Comparison of ENCODE assay signal across 8 cellular contexts in the genomic region with DNA sequence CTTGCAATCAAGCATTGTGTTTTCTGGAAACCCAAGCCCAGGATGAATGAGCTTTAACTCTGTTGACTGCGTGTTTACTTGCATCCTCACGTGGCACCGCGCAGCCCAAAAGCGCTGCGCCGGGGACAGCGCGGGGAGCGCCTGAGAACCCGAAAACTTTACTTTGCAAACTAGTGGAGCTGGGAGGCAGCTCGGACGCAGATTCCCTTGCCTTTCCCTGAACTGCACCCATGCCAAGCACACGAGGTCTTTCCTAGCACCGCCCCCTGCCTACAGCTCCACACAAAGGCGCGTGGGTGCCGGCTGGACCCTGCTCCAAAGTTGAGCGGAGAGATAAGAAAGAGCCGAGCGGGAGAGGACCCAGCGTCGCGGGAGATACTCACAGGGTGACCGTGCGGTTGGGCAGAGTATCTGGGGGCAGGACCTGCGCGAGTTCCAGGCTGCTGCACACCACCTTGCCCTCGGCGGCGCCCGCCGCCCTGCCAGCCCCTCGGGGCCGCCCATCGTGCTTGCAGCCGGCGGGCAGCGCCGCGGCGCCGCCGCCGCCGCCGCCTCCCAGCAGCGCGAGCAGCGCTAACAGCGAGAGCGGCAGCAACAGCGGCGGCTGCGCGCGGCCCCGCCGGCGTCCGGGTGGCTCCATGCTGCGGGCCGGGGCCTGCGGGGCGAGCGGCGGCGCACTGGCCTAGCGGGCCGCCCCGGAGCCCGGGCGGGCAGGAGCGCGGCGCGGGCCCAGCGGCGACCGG. TPM values are rescaled to one million over a fixed set of nuclear protein-coding genes. Genes with fewer than 3 reads are reported as not detected.
A peak's percentile ranks its signal among the peaks of the same experiment; 100 is the strongest.
DNase-seq lines count a peak whose midpoint lies in the region; ATAC-seq and TF ChIP-seq lines count a peak whose summit lies in the region.

No MANE protein-coding gene starts in this region.

- DNase-seq in GDM1 (lab: John Stamatoyannopoulos, UW) (peak; percentile 26), NCI-H460 (ENCODE audit: extremely low read depth, low read depth) (peak; percentile 51), foreskin melanocyte (peak; percentile 73), nephron progenitor cell (peak; percentile 70)
- peak; percentile 28 to 46 for DNase-seq in activated T-cell treated with anti-CD3 and anti-CD28 coated beads, Interleukin-2, amount 50 U/mL, for 72 hours

- peak overlapping the region; percentile 69 for H3K4me3 ChIP-seq in thymus (ENCODE audit: low read length)

- no peaks in the 10 kb centered on the region for H3K27me3 ChIP-seq in thymus (ENCODE audit: control insufficient read depth, insufficient read depth)

- peaks cover 4% of the 10 kb centered on the region for H3K4me1 ChIP-seq in thymus (ENCODE audit: control insufficient read depth, insufficient read depth, low read length)

- no peaks in the 10 kb centered on the region for H3K9me3 ChIP-seq in thymus (ENCODE audit: control insufficient read depth)

- H3K27ac ChIP-seq in thymus (ENCODE audit: low read depth), result peak overlapping the region; percentile 43

- peaks cover 26% of the 10 kb centered on the region for H3K4me1 Mint-ChIP-seq in activated T-cell treated with anti-CD3 and anti-CD28 coated beads, Interleukin-2, amount 50 U/mL, for 72 hours (ENCODE audit: low read depth)
- H3K4me1 Mint-ChIP-seq in nephron progenitor cell, result peaks cover 43% of the 10 kb centered on the region

- no peaks in the 10 kb centered on the region for H3K36me3 ChIP-seq in thymus (ENCODE audit: control insufficient read depth, insufficient read depth)

- peaks cover 0 to 3% of the 10 kb centered on the region in 2 donors for H3K36me3 Mint-ChIP-seq in activated T-cell treated with anti-CD3 and anti-CD28 coated beads, Interleukin-2, amount 50 U/mL, for 72 hours (ENCODE audit: insufficient read depth in 2 of 2)
- H3K36me3 Mint-ChIP-seq in nephron progenitor cell (ENCODE audit: low read depth), result peaks cover 27% of the 10 kb centered on the region

- peaks cover 0 to under 1% of the 10 kb centered on the region in 2 donors for H3K9me3 Mint-ChIP-seq in activated T-cell treated with anti-CD3 and anti-CD28 coated beads, Interleukin-2, amount 50 U/mL, for 72 hours
- peaks cover 27% of the 10 kb centered on the region for H3K9me3 Mint-ChIP-seq in nephron progenitor cell

- no peak overlapping the region for H3K27ac Mint-ChIP-seq in activated T-cell treated with anti-CD3 and anti-CD28 coated beads, Interleukin-2, amount 50 U/mL, for 72 hours
- H3K27ac Mint-ChIP-seq in nephron progenitor cell, result peak overlapping the region; percentile 99

- TF ChIP-seq CTCF in nephron progenitor cell (IDR thresholded peaks at IDR 0.05), result no peak

- H3K27me3 Mint-ChIP-seq in activated T-cell treated with anti-CD3 and anti-CD28 coated beads, Interleukin-2, amount 50 U/mL, for 72 hours (ENCODE audit: low read depth), result no peaks in the 10 kb centered on the region
- H3K27me3 Mint-ChIP-seq in nephron progenitor cell (ENCODE audit: low read depth, poor library complexity), result peaks cover 4% of the 10 kb centered on the region

- ATAC-seq in HG02798 (IDR thresholded peaks at IDR 0.05; ENCODE audit: poor library complexity, unreplicated experiment) (peak; percentile 43), GM19455 (IDR thresholded peaks at IDR 0.05; ENCODE audit: unreplicated experiment) (no peak)
- peak; percentile 77 to 83 for ATAC-seq in activated T-cell treated with anti-CD3 and anti-CD28 coated beads, Interleukin-2, amount 50 U/mL, for 72 hours (replicated peaks in 1 of 2)

- H3K4me3 Mint-ChIP-seq in activated T-cell treated with anti-CD3 and anti-CD28 coated beads, Interleukin-2, amount 50 U/mL, for 72 hours, result peak overlapping the region; percentile 90 to 94
- peak overlapping the region; percentile 97 for H3K4me3 Mint-ChIP-seq in nephron progenitor cell

- under 1% methylated on average over 80 of the region's 80 CpGs for WGBS in thymus

RNA-seq across cellular contexts. Expression of gene ADGRA3, which starts 0.6 kb away (rescaled TPM):
- 30.3 and 36.2 TPM in 2 replicates for total RNA-seq in NCI-H460 (2014; rRNA removed; shearing (Covaris generic))
- polyA plus RNA-seq in NCI-H460 (2014; cell fraction: nucleus; rRNA removed), result 30.8 and 39.4 TPM in 2 replicates
- 10 to 100 TPM in 1 of 2 donors, 1 to 10 TPM in 1; 5.1 to 13.9 TPM for total RNA-seq in activated T-cell treated with anti-CD3 and anti-CD28 coated beads, Interleukin-2, amount 50 U/mL, for 72 hours
- polyA plus RNA-seq in thymus, result 13.1 TPM
